8 cellular contexts compared by ENCODE assay signal in genomic region chr6:168060521-168060931, GRCh38. TPM values are rescaled to one million over a fixed set of nuclear protein-coding genes. Genes with fewer than 3 reads are reported as not detected.
A peak's percentile ranks its signal among the peaks of the same experiment; 100 is the strongest.
DNase-seq lines count a peak whose midpoint lies in the region; ATAC-seq and TF ChIP-seq lines count a peak whose summit lies in the region.

No MANE protein-coding gene starts in this region.

- H3K27me3 Mint-ChIP-seq in mesothelial cell of epicardium (ENCODE audit: low read depth) = no peaks in the 10 kb centered on the region

- H3K27ac Mint-ChIP-seq in mesothelial cell of epicardium = no peak overlapping the region

- DNase-seq in Ammon's horn (ENCODE audit: low spot score) (peak; percentile 84), NB4 (ENCODE audit: low read depth) (no peak), dorsolateral prefrontal cortex (peak in 9 of 10 donors; percentile 20 to 72 (median 61)), mesothelial cell of epicardium (ENCODE audit: low spot score in 2 of 2, unreplicated experiment in 2 of 2) (no peak), NOMO-1 (lab: John Stamatoyannopoulos, UW; ENCODE audit: unreplicated experiment in 2 of 2) (no peak), activated gamma-delta T cell (lab: John Stamatoyannopoulos, UW) (no peak)
- DNase-seq in effector CD4-positive, alpha-beta T cell = no peak

- H3K9me3 Mint-ChIP-seq in mesothelial cell of epicardium = no peaks in the 10 kb centered on the region

- peak; percentile 7 for TF ChIP-seq CTCF in NB4 (IDR thresholded peaks at IDR 0.05; ENCODE audit: low read depth, low read length)
- TF ChIP-seq CTCF in dorsolateral prefrontal cortex (IDR thresholded peaks at IDR 0.05 in 54 of 56, conservative IDR thresholded peaks at IDR 0.05 in 2 of 56; ENCODE audit: low read depth in 1 of 56, partially characterized antibody in 56 of 56) = peak in 51 of 56 donors; percentile 26 to 72 (median 55)
- peak; percentile 31 for TF ChIP-seq CTCF in mesothelial cell of epicardium (IDR thresholded peaks at IDR 0.05; ENCODE audit: unreplicated experiment)

- no peak overlapping the region for H3K4me3 Mint-ChIP-seq in mesothelial cell of epicardium

- H3K4me1 Mint-ChIP-seq in mesothelial cell of epicardium = no peaks in the 10 kb centered on the region

- H3K4me3 ChIP-seq in NB4 (ENCODE audit: low read depth, low read length) (no peak overlapping the region), dorsolateral prefrontal cortex (no peak overlapping the region)

- no peaks in the 10 kb centered on the region for H3K36me3 Mint-ChIP-seq in mesothelial cell of epicardium

- no peaks in the 10 kb centered on the region for H3K27me3 ChIP-seq in dorsolateral prefrontal cortex

- no peak for TF ChIP-seq POLR2A in NB4 (IDR thresholded peaks at IDR 0.05; ENCODE audit: extremely low read depth, insufficient read length)

- peak overlapping the region in 2 of 59 donors; percentile 18 for H3K27ac ChIP-seq in dorsolateral prefrontal cortex

- no peak for ATAC-seq in HG03139 (IDR thresholded peaks at IDR 0.05; ENCODE audit: unreplicated experiment)

- intact Hi-C loops in dorsolateral prefrontal cortex (cut with DNase I) = loop anchor here (2.0 to 5.0 kb wide), 2 partner anchors 72 kb away; no protein-coding TSS in a partner anchor

RNA-seq across cellular contexts. Expression of gene FRMD1, which starts 18.5 kb away (rescaled TPM):
- under 1 TPM in 5 of 120 experiments, not detected in 115; 0.10 to 0.58 (median 0.22) TPM for total RNA-seq in dorsolateral prefrontal cortex
- total RNA-seq in mesothelial cell of epicardium = not detected in 3 replicates

Comparison
In these comparisons a context has a peak if more than half of its experiments do, and no peak if none do; other contexts are left out.
1. DNase-seq: peak in Ammon's horn (single experiment) and dorsolateral prefrontal cortex (9 of 10); none in NB4 (single experiment), mesothelial cell of epicardium (0 of 2), NOMO-1 (0 of 2), effector CD4-positive, alpha-beta T cell (single experiment) and activated gamma-delta T cell (single experiment).
2. Peak in every context shown above with its lines, with median percentiles within 50 percentile points of each other: CTCF ChIP-seq.